ENCODE assay signal across 26 cellular contexts in genomic region chr20:1160496-1160895, GRCh38. TPM values are rescaled to one million over a fixed set of nuclear protein-coding genes. Genes with fewer than 3 reads are reported as not detected.
DNase-seq lines count a peak whose midpoint lies in the region; ATAC-seq and TF ChIP-seq lines count a peak whose summit lies in the region.
"Had no signal": no experiment of that assay in that cellular context is flagged by ENCODE, and none has a peak within 500 bp of the region (broad histone marks: within the 10 kb centered on the region; RNA-seq: fewer than 3 reads in every experiment).

No MANE protein-coding gene starts in this region.

- H3K4me3 ChIP-seq in right atrium auricular region, result no peak overlapping the region
- H3K4me3 ChIP-seq: A549; BLaER1 treated with 17β-estradiol and CSF1 and Interleukin-3, amounts not matched to agents 10 nM and 100 nM; GM12878; GM23248 had no signal

- H3K27me3 Mint-ChIP-seq in T-helper 17 cell, result no peaks in the 10 kb centered on the region
- H3K27me3 Mint-ChIP-seq in stimulated activated naive B cell treated with anti-CD40 and anti-IgM and Interleukin-4, amounts not matched to agents 10 μg/mL and 1 μg/mL and 100 μg/mL, for 72 hours, result no peaks in the 10 kb centered on the region
- no peaks in the 10 kb centered on the region for H3K27me3 Mint-ChIP-seq in stimulated activated naive CD8-positive, alpha-beta T cell treated with anti-CD3 and anti-CD28 coated beads, Interleukin-15, amount 100 ng/mL, for 72 hours
- H3K27me3 Mint-ChIP-seq: CD4-positive, alpha-beta T cell; CD8-positive, alpha-beta memory T cell had no signal

- no peaks in the 10 kb centered on the region for H3K4me1 ChIP-seq in right atrium auricular region
- H3K4me1 ChIP-seq: A549, BE2C had no signal

- DNase-seq in right atrium auricular region (ENCODE audit: low spot score) (peak; percentile 23), cardiac septum (ENCODE audit: low spot score) (no peak), T-helper 17 cell (no peak), islet precursor cell (peak; percentile 17), NCI-H187 (lab: John Stamatoyannopoulos, UW) (no peak), NCI-H1105 (lab: John Stamatoyannopoulos, UW) (no peak)
- DNase-seq in stimulated activated naive B cell treated with anti-CD40 and anti-IgM and Interleukin-4, amounts not matched to agents 10 μg/mL and 1 μg/mL and 100 μg/mL, for 72 hours, result no peak
- no peak for DNase-seq in stimulated activated naive CD8-positive, alpha-beta T cell treated with anti-CD3 and anti-CD28 coated beads, Interleukin-15, amount 100 ng/mL, for 72 hours
- DNase-seq: 8988T; ACHN; AML-193; BE2C; CD4-positive, alpha-beta T cell; CD8-positive, alpha-beta memory T cell; DMS 273 treated with DMSO at 0.1 percent for 48 hours; DMS79; EL; GDM1; GM23248; H7; HCEC 1CT had no signal

- peak overlapping the region; percentile 19 for H3K4me3 Mint-ChIP-seq in T-helper 17 cell
- H3K4me3 Mint-ChIP-seq in stimulated activated naive B cell treated with anti-CD40 and anti-IgM and Interleukin-4, amounts not matched to agents 10 μg/mL and 1 μg/mL and 100 μg/mL, for 72 hours, result no peak overlapping the region
- H3K4me3 Mint-ChIP-seq in stimulated activated naive CD8-positive, alpha-beta T cell treated with anti-CD3 and anti-CD28 coated beads, Interleukin-15, amount 100 ng/mL, for 72 hours, result no peak overlapping the region
- H3K4me3 Mint-ChIP-seq: CD14-positive monocyte; CD4-positive, alpha-beta T cell; CD8-positive, alpha-beta memory T cell had no signal

- H3K36me3 ChIP-seq in right atrium auricular region, result peaks cover 38% of the 10 kb centered on the region
- H3K36me3 ChIP-seq: BE2C had no signal

- H3K9me3 ChIP-seq in right atrium auricular region, result no peaks in the 10 kb centered on the region
- H3K9me3 ChIP-seq in T-helper 17 cell (ENCODE audit: control insufficient read depth, low read length, poor library complexity, severe bottlenecking), result no peaks in the 10 kb centered on the region
- H3K9me3 ChIP-seq: A549, BE2C had no signal

- H3K4me1 Mint-ChIP-seq in T-helper 17 cell, result peaks cover 8% of the 10 kb centered on the region
- H3K4me1 Mint-ChIP-seq in stimulated activated naive B cell treated with anti-CD40 and anti-IgM and Interleukin-4, amounts not matched to agents 10 μg/mL and 1 μg/mL and 100 μg/mL, for 72 hours, result peaks cover 0 to 2% of the 10 kb centered on the region in 2 donors
- peaks cover 7% of the 10 kb centered on the region for H3K4me1 Mint-ChIP-seq in stimulated activated naive CD8-positive, alpha-beta T cell treated with anti-CD3 and anti-CD28 coated beads, Interleukin-15, amount 100 ng/mL, for 72 hours

- intact Hi-C loops in cardiac septum (cut with DNase I), result no loop called here

- ATAC-seq in T-helper 17 cell, result no peak
- ATAC-seq in stimulated activated naive B cell treated with anti-CD40 and anti-IgM and Interleukin-4, amounts not matched to agents 10 μg/mL and 1 μg/mL and 100 μg/mL, for 72 hours (replicated peaks), result no peak
- no peak for ATAC-seq in stimulated activated naive CD8-positive, alpha-beta T cell treated with anti-CD3 and anti-CD28 coated beads, Interleukin-15, amount 100 ng/mL, for 72 hours
- ATAC-seq: A549, GM12878 had no signal

- H3K27ac ChIP-seq in right atrium auricular region, result no peak overlapping the region
- H3K27ac ChIP-seq: A549; BLaER1 treated with 17β-estradiol and CSF1 and Interleukin-3, amounts not matched to agents 10 nM and 100 nM; GM23248 had no signal

- H3K9me3 Mint-ChIP-seq in stimulated activated naive B cell treated with anti-CD40 and anti-IgM and Interleukin-4, amounts not matched to agents 10 μg/mL and 1 μg/mL and 100 μg/mL, for 72 hours, result peaks cover 0 to 2% of the 10 kb centered on the region in 2 donors
- H3K9me3 Mint-ChIP-seq in stimulated activated naive CD8-positive, alpha-beta T cell treated with anti-CD3 and anti-CD28 coated beads, Interleukin-15, amount 100 ng/mL, for 72 hours, result no peaks in the 10 kb centered on the region
- H3K9me3 Mint-ChIP-seq: CD4-positive, alpha-beta T cell had no signal

- H3K27ac Mint-ChIP-seq in T-helper 17 cell, result no peak overlapping the region
- H3K27ac Mint-ChIP-seq in stimulated activated naive B cell treated with anti-CD40 and anti-IgM and Interleukin-4, amounts not matched to agents 10 μg/mL and 1 μg/mL and 100 μg/mL, for 72 hours, result peak overlapping the region; percentile 3
- peak overlapping the region in 1 of 2 donors; percentile 77 for H3K27ac Mint-ChIP-seq in stimulated activated naive CD8-positive, alpha-beta T cell treated with anti-CD3 and anti-CD28 coated beads, Interleukin-15, amount 100 ng/mL, for 72 hours
- H3K27ac Mint-ChIP-seq: CD4-positive, alpha-beta T cell; CD8-positive, alpha-beta memory T cell had no signal

- peaks cover 20% of the 10 kb centered on the region for H3K36me3 Mint-ChIP-seq in T-helper 17 cell (ENCODE audit: low read depth)
- H3K36me3 Mint-ChIP-seq in stimulated activated naive B cell treated with anti-CD40 and anti-IgM and Interleukin-4, amounts not matched to agents 10 μg/mL and 1 μg/mL and 100 μg/mL, for 72 hours, result peaks cover 48 to 68% of the 10 kb centered on the region in 2 donors

- TF ChIP-seq CTCF in right atrium auricular region (IDR thresholded peaks at IDR 0.05), result no peak

- no peaks in the 10 kb centered on the region for H3K27me3 ChIP-seq in right atrium auricular region
- H3K27me3 ChIP-seq: BE2C; BLaER1 treated with 17β-estradiol and CSF1 and Interleukin-3, amounts not matched to agents 10 nM and 100 nM had no signal

RNA-seq across cellular contexts. Expression of gene TMEM74B, which starts 24.3 kb away (rescaled TPM):
- total RNA-seq in right atrium auricular region, result 1 to 10 TPM in 1 of 2 donors, under 1 TPM in 1; 0.83 to 4.6 TPM
- total RNA-seq in cardiac septum, result 2.7 TPM
- under 1 TPM in 1 of 2 donors, not detected in 1; 0.32 TPM for total RNA-seq in T-helper 17 cell
- total RNA-seq: GM12878 had no signal

RNA-seq across cellular contexts. Expression of gene PSMF1, which starts 42.1 kb away (rescaled TPM):
- total RNA-seq in right atrium auricular region (100 to 1,000 TPM in 1 of 2 donors, 10 to 100 TPM in 1; 88.6 to 116 TPM), cardiac septum (119 TPM), T-helper 17 cell (100 to 1,000 TPM in 1 of 2 donors, 10 to 100 TPM in 1; 97.6 to 114 TPM)

RNA-seq across cellular contexts. Expression of gene C20orf202, which starts 42.8 kb away (rescaled TPM):
- under 1 TPM in 1 of 2 donors, not detected in 1; 0.20 TPM for total RNA-seq in right atrium auricular region
- total RNA-seq in cardiac septum, result 0.13 TPM
- under 1 TPM; 0.22 to 0.68 TPM for total RNA-seq in T-helper 17 cell
- total RNA-seq: CD4-positive, alpha-beta T cell; CD8-positive, alpha-beta memory T cell; GM12878; GM23248; H1; H7 had no signal

Comparison
In these comparisons a context has a peak if more than half of its experiments do, and no peak if none do; other contexts are left out.
1. DNase-seq: peak in right atrium auricular region (single experiment) and islet precursor cell (single experiment); none in cardiac septum (single experiment), T-helper 17 cell (0 of 3), stimulated activated naive B cell treated with anti-CD40 and anti-IgM and Interleukin-4, amounts not matched to agents 10 μg/mL and 1 μg/mL and 100 μg/mL, for 72 hours (single experiment), NCI-H187 (0 of 2), NCI-H1105 (single experiment) and stimulated activated naive CD8-positive, alpha-beta T cell treated with anti-CD3 and anti-CD28 coated beads, Interleukin-15, amount 100 ng/mL, for 72 hours (0 of 2).